ENCODE assay signal across 1 cellular context in genomic region chr17:76978050-76978449, GRCh38.
TF ChIP-seq lines count a peak whose summit lies in the region.

No MANE protein-coding gene starts in this region.

TF ChIP-seq in HEK293, 187 proteins besides CTCF, POLR2A, EP300 and RAD21:
- TF ChIP-seq, protein P1, sequence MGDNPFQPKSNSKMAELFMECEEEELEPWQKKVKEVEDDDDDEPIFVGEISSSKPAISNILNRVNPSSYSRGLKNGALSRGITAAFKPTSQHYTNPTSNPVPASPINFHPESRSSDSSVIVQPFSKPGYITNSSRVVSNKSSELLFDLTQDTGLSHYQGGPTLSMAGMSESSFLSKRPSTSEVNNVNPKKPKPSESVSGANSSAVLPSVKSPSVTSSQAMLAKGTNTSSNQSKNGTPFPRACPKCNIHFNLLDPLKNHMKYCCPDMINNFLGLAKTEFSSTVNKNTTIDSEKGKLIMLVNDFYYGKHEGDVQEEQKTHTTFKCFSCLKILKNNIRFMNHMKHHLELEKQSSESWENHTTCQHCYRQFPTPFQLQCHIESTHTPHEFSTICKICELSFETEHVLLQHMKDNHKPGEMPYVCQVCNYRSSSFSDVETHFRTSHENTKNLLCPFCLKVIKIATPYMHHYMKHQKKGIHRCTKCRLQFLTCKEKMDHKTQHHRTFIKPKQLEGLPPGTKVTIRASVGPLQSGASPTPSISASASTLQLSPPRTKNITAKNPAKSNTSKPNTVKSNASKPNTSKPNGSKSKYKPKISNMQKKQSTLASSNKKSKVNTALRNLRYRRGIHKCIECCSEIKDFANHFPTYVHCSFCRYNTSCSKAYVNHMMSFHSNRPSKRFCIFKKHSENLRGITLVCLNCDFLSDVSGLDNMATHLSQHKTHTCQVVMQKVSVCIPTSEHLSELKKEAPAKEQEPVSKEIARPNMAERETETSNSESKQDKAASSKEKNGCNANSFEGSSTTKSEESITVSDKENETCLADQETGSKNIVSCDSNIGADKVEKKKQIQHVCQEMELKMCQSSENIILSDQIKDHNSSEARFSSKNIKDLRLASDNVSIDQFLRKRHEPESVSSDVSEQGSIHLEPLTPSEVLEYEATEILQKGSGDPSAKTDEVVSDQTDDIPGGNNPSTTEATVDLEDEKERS (tag by site-specific recombination; IDR thresholded peaks at IDR 0.05) = 0 out of 2 replicates have a peak, but pooled peaks have one; percentile 40
- TF ChIP-seq SETDB1 (IDR thresholded peaks at IDR 0.05; ENCODE audit: insufficient read length, low read length) = peak; percentile 86
TF ChIP-seq in HEK293: peak in this region for 2; not testable (repeated sequence) for 185.
